In genomic region chr7:152436279-152437147, GRCh38 we compare ENCODE assay signal across 8 cellular contexts. TPM values are rescaled to one million over a fixed set of nuclear protein-coding genes. Genes with fewer than 3 reads are reported as not detected.
A peak's percentile ranks its signal among the peaks of the same experiment; 100 is the strongest.
DNase-seq lines count a peak whose midpoint lies in the region; FAIRE-seq and TF ChIP-seq lines count a peak whose summit lies in the region.

No MANE protein-coding gene starts in this region.

- H3K4me1 ChIP-seq in NT2/D1 (ENCODE audit: insufficient read depth, insufficient read length) (no peaks in the 10 kb centered on the region), endothelial cell of umbilical vein (ENCODE audit: control insufficient read depth, extremely low read depth, insufficient read depth, low read length) (peaks cover 9% of the 10 kb centered on the region)

- TF ChIP-seq POLR2A in endothelial cell of umbilical vein (IDR thresholded peaks at IDR 0.05; ENCODE audit: low read depth, low read length): no peak

- no peaks in the 10 kb centered on the region for H3K9me1 ChIP-seq in endothelial cell of umbilical vein (replicated peaks; ENCODE audit: control insufficient read depth, extremely low read depth, insufficient read depth, low read length)

- H3K4me2 ChIP-seq in endothelial cell of umbilical vein (ENCODE audit: insufficient read depth, low read length): peak overlapping the region; percentile 49

- no peaks in the 10 kb centered on the region for H3K36me3 ChIP-seq in NT2/D1 (ENCODE audit: insufficient read depth, insufficient read length, low read length)
- no peaks in the 10 kb centered on the region for H3K36me3 ChIP-seq in endothelial cell of umbilical vein (ENCODE audit: control insufficient read depth in 2 of 2, extremely low read depth in 1 of 2, insufficient read depth in 2 of 2, low read length in 2 of 2)

- no peaks in the 10 kb centered on the region for H3K9me3 ChIP-seq in NT2/D1 (ENCODE audit: insufficient read depth, low read length)
- no peaks in the 10 kb centered on the region for H3K9me3 ChIP-seq in endothelial cell of umbilical vein (replicated peaks; ENCODE audit: control insufficient read depth, insufficient read depth, low read length)

- no peaks in the 10 kb centered on the region for H4K20me1 ChIP-seq in endothelial cell of umbilical vein (replicated peaks; ENCODE audit: control insufficient read depth, extremely low read depth, insufficient read depth, low read length)

- H3K4me3 ChIP-seq in NT2/D1 (ENCODE audit: insufficient read length, low read depth) (peak overlapping the region; percentile 46), endothelial cell of umbilical vein (replicated peaks in 1 of 3; ENCODE audit: insufficient read depth in 1 of 3, low read depth in 1 of 3, low read length in 3 of 3) (peak overlapping the region; percentile 5 to 92 (median 47))

- H3K79me2 ChIP-seq in endothelial cell of umbilical vein (ENCODE audit: control insufficient read depth, insufficient read depth, low read length): peaks cover 40% of the 10 kb centered on the region

- CTCF ChIA-PET in endothelial cell of umbilical vein (lab: Charles Lee): interaction anchor here (0.6 kb wide), 1 partner anchor 215 kb away, joined by 5 read pairs; no protein-coding TSS in a partner anchor

- DNase-seq in COLO829 (ENCODE audit: low spot score): peak; percentile 67
- DNase-seq in GM20000 (ENCODE audit: low spot score): peak; percentile 96
- peak; percentile 83 for DNase-seq in HT1080 (ENCODE audit: low read depth)
- peak; percentile 87 for DNase-seq in NT2/D1 (ENCODE audit: low read depth, low spot score)
- DNase-seq in activated CD8-positive, alpha-beta memory T cell treated with anti-CD3 and anti-CD28 coated beads, Interleukin-2, amount 50 U/mL, for 48 hours: peak; percentile 96
- peak; percentile 91 for DNase-seq in endothelial cell of umbilical vein (ENCODE audit: low read depth, low spot score)
- DNase-seq in midbrain (lab: John Stamatoyannopoulos, UW): peak; percentile 91
- peak; percentile 80 to 85 for DNase-seq in stimulated activated CD8-positive, alpha-beta memory T cell treated with anti-CD3 and anti-CD28 coated beads, Interleukin-15, amount 100 ng/mL, for 48 hours (ENCODE audit: low read depth in 2 of 2)

- H2AFZ ChIP-seq in endothelial cell of umbilical vein (ENCODE audit: low read depth, low read length): peak overlapping the region; percentile 54

- POLR2A ChIA-PET in endothelial cell of umbilical vein (lab: Charles Lee): no interaction called here

- peak; percentile 66 for FAIRE-seq in endothelial cell of umbilical vein (lab: Jason Lieb, UNC)

- intact Hi-C loops in endothelial cell of umbilical vein (cut with micrococcal nuclease): loop anchor here (1.0 to 10.0 kb wide), 4 partner anchors 27 to 292 kb away; no protein-coding TSS in a partner anchor

- peaks cover 7% of the 10 kb centered on the region for H3K27me3 ChIP-seq in NT2/D1 (ENCODE audit: insufficient read depth, insufficient read length)
- no peaks in the 10 kb centered on the region for H3K27me3 ChIP-seq in endothelial cell of umbilical vein (ENCODE audit: control insufficient read depth in 2 of 2, insufficient read depth in 2 of 2, low read length in 2 of 2)

- peak overlapping the region; percentile 72 for H3K27ac ChIP-seq in endothelial cell of umbilical vein (ENCODE audit: insufficient read depth, low read depth, low read length)

- dilution Hi-C loops in endothelial cell of umbilical vein (cut with MboI; ENCODE audit: extremely low pct_ligation_motif_present, low sequenced_read_pairs): no loop called here

- H3K9ac ChIP-seq in NT2/D1 (ENCODE audit: insufficient read length, low read depth): peak overlapping the region; percentile 56
- H3K9ac ChIP-seq in endothelial cell of umbilical vein (replicated peaks; ENCODE audit: extremely low read depth, insufficient read depth, low read length): peak overlapping the region; percentile 74

- TF ChIP-seq CTCF in GM20000 (IDR thresholded peaks at IDR 0.05; ENCODE audit: extremely low read depth, missing control alignments): no peak
- no peak for TF ChIP-seq CTCF in endothelial cell of umbilical vein (IDR thresholded peaks at IDR 0.05; ENCODE audit: extremely low read depth in 1 of 2, insufficient read depth in 1 of 2, low read depth in 1 of 2, low read length in 2 of 2)

- BruUV-seq in endothelial cell of umbilical vein (replicated peaks; lab: Mats Ljungman, UMichigan): TSS peak; percentile 80

TF ChIP-seq in endothelial cell of umbilical vein, 7 proteins besides CTCF, POLR2A, EP300 and RAD21:
- TF ChIP-seq EZH2 (IDR thresholded peaks at IDR 0.05; ENCODE audit: borderline replicate concordance, low read depth, low read length, severe bottlenecking): no peak
- peak; percentile 3 for TF ChIP-seq MAX (IDR thresholded peaks at IDR 0.05; ENCODE audit: insufficient read depth, insufficient read length)
- peak; percentile 74 for TF ChIP-seq POLR2AphosphoS5 (IDR thresholded peaks at IDR 0.05; ENCODE audit: insufficient read depth, low read depth, low read length)

RNA-seq across cellular contexts. Expression of gene KMT2C, which starts 0.7 kb away (rescaled TPM):
- total RNA-seq in HT1080 (2014; rRNA removed; shearing (Covaris generic)): 7.5 and 11.3 TPM in 2 replicates
- polyA plus RNA-seq in HT1080 (2015; cell fraction: cytosol; rRNA removed): 6.1 and 8.8 TPM in 2 replicates
- 23.9 and 24.9 TPM in 2 replicates for polyA plus RNA-seq in HT1080 (2015; cell fraction: nucleus; rRNA removed)
- total RNA-seq in endothelial cell of umbilical vein: 51.9 and 53.7 TPM in 2 replicates
- polyA plus RNA-seq in endothelial cell of umbilical vein: 6.9 and 8.0 TPM in 2 replicates
- polyA plus RNA-seq in endothelial cell of umbilical vein (2011; cell fraction: cytosol; rRNA removed): 8.0 TPM in 2 replicates
- 38.0 and 41.7 TPM in 2 replicates for polyA plus RNA-seq in endothelial cell of umbilical vein (2011; cell fraction: nucleus; rRNA removed)
- 10.7 and 11.8 TPM in 2 replicates for polyA plus RNA-seq in endothelial cell of umbilical vein (2012)
- polyA minus RNA-seq in endothelial cell of umbilical vein: 64.9 and 81.2 TPM in 2 replicates
- 15.1 TPM for polyA minus RNA-seq in endothelial cell of umbilical vein (2011; cell fraction: cytosol; rRNA and poly(A)+ RNA removed)
- 117 and 157 TPM in 2 replicates for polyA minus RNA-seq in endothelial cell of umbilical vein (2011; cell fraction: nucleus; rRNA and poly(A)+ RNA removed)

Comparison
In these comparisons a context has a peak if more than half of its experiments do, and no peak if none do; other contexts are left out.
1. Peak in every context shown above with its lines: DNase-seq, H3K4me3 ChIP-seq and H3K27ac ChIP-seq.